In genomic region chr4:124343711-124344110, GRCh38 we compare ENCODE assay signal across 23 cellular contexts.
"Had no signal": no experiment of that assay in that cellular context is flagged by ENCODE, and none has a peak within 500 bp of the region (broad histone marks: within the 10 kb centered on the region; RNA-seq: fewer than 3 reads in every experiment).

No MANE protein-coding gene starts in this region.

- H3K27ac ChIP-seq: ascending aorta, body of pancreas had no signal

- ATAC-seq: activated CD8-positive, alpha-beta T cell treated with anti-CD3 and anti-CD28 coated beads, Interleukin-2, amount 10 ng/mL, durations not matched to agents 7 days and 5 days; body of pancreas; PC-3; T-helper 17 cell; WTC11 had no signal

- H3K36me3 ChIP-seq: ascending aorta had no signal

- DNase-seq: activated CD4-positive, alpha-beta T cell treated with anti-CD3 and anti-CD28 coated beads for 48 hours; activated CD4-positive, alpha-beta T cell treated with anti-CD3 and anti-CD28 coated beads, Interleukin-2, amount 50 U/mL, for 4 hours; activated CD4-positive, CD25-positive, alpha-beta regulatory T cell treated with anti-CD3 and anti-CD28 coated beads, Interleukin-2, amount 50 U/mL, for 72 hours; activated CD8-positive, alpha-beta memory T cell treated with anti-CD3 and anti-CD28 coated beads, Interleukin-2, amount 50 U/mL, for 48 hours; activated CD8-positive, alpha-beta T cell treated with anti-CD3 and anti-CD28 coated beads, Interleukin-2, amount 10 ng/mL, durations not matched to agents 7 days and 5 days; activated naive CD4-positive, alpha-beta T cell treated with anti-CD3 and anti-CD28 coated beads, Interleukin-2, amount 50 U/mL, for 16 hours; activated naive CD8-positive, alpha-beta T cell treated with anti-CD3 and anti-CD28 coated beads, Interleukin-2, amount 10 ng/mL, durations not matched to agents 7 days and 5 days; activated T-cell treated with anti-CD3 and anti-CD28 coated beads, Interleukin-2, amount 50 U/mL, for 1 hour; body of pancreas; central memory CD4-positive, alpha-beta T cell; Kasumi-1; NCI-H1048; NCI-H146; NCI-H187 treated with DMSO at 0.1 percent for 48 hours; NCI-H2081 treated with DMSO at 0.1 percent for 48 hours; NCI-H446; NCI-H524; PC-3; SIG-M5; T-helper 17 cell; T-helper 9 cell had no signal

- H3K4me1 ChIP-seq: ascending aorta, body of pancreas had no signal

- H3K9me3 ChIP-seq: ascending aorta, body of pancreas had no signal

- H3K4me3 ChIP-seq: ascending aorta, body of pancreas had no signal

- H3K27me3 ChIP-seq: ascending aorta, body of pancreas had no signal
